1 cellular context compared by ENCODE assay signal in genomic region chr20:54362283-54362682, GRCh38.
A peak's percentile ranks its signal among the peaks of the same experiment; 100 is the strongest.
TF ChIP-seq lines count a peak whose summit lies in the region.

No MANE protein-coding gene starts in this region.

TF ChIP-seq in HepG2, 621 proteins besides CTCF, POLR2A, EP300 and RAD21 (continued from another document):
- no peak for TF ChIP-seq TERF1 (CRISPR knock-in tag; IDR thresholded peaks at IDR 0.05)
- no peak for TF ChIP-seq ZFP82 (CRISPR knock-in tag; IDR thresholded peaks at IDR 0.05; ENCODE audit: borderline replicate concordance)
- TF ChIP-seq ZNF780A (CRISPR knock-in tag; IDR thresholded peaks at IDR 0.05): no peak
- TF ChIP-seq PRDM15 (CRISPR knock-in tag; IDR thresholded peaks at IDR 0.05): peak; percentile 85
- no peak for TF ChIP-seq ZBTB20 (CRISPR knock-in tag; IDR thresholded peaks at IDR 0.05; ENCODE audit: borderline replicate concordance, low read depth)
TF ChIP-seq in HepG2: peak in this region for 1.
